Comparison of ENCODE assay signal across 1 cellular context in the genomic region with DNA sequence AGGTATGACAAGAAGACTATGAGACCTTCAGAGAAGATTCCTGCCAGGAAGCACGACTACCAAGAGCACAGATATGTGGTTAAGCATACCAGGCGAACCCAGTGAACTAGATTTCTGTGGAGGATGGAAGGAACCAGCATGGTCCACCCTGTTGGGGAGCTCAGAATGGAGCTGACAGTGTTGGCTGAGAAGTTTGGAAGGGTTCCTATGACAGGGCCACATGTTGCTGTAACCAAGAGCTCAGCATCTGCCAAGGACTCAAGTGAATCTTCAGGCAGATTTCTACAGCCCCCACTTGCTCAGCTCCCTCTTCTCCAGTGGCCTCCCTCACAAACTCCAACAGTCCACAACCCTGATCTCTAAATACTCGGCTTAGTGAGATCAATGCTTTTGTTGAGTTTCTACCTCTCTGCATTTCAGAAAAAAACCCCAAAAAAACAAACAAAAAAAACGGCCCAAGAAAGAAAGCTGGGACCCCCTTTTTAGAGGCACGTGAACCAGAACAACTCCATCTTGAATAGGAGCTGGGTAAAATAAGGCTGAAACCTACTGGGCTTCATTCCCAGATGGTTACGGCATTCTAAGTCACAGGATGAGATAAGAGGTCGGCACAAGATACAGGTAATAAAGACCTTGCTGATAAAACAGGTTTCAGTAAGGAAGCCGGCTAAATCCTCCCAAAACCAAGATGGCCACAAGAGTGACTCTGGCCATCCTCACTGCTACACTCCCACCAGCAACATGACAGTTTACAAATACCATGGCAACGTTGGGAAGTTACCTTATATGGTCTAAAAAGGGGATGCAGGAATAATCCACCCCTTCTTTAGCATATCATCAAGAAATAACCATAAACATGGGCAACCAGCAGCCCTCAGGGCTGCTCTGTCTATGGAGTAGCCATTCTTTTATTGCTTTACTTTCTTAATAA.
TF ChIP-seq lines count a peak whose summit lies in the region.

No MANE protein-coding gene starts in this region.

TF ChIP-seq in K562, 482 proteins besides CTCF, POLR2A, EP300 and RAD21 (continued from another document and continues in another):
- TF ChIP-seq AFF4 (CRISPR knock-in tag; IDR thresholded peaks at IDR 0.05) (no peak), SRSF9 (IDR thresholded peaks at IDR 0.05; ENCODE audit: borderline replicate concordance, low read depth, low read length) (no peak), ZNF174 (CRISPR knock-in tag; IDR thresholded peaks at IDR 0.05) (no peak), TOE1 (IDR thresholded peaks at IDR 0.05; ENCODE audit: borderline replicate concordance) (no peak), TOE1 (CRISPR knock-in tag; IDR thresholded peaks at IDR 0.05; ENCODE audit: borderline replicate concordance, low read depth) (no peak), PRMT5 (CRISPR knock-in tag; IDR thresholded peaks at IDR 0.05) (no peak), PYGO2 (tag; IDR thresholded peaks at IDR 0.05) (peak; percentile 95), NR2F6 (CRISPR knock-in tag; IDR thresholded peaks at IDR 0.05) (no peak), SNIP1 (IDR thresholded peaks at IDR 0.05; ENCODE audit: low read depth) (no peak), BACH1 (tag; IDR thresholded peaks at IDR 0.05) (peak; percentile 94), ELF1 (tag; IDR thresholded peaks at IDR 0.05) (no peak), PHB2 (IDR thresholded peaks at IDR 0.05; ENCODE audit: low read depth) (no peak), SRSF7 (optimal IDR thresholded peaks at IDR 0.05; ENCODE audit: low read depth, low read length) (no peak), FOXJ3 (CRISPR knock-in tag; IDR thresholded peaks at IDR 0.05) (no peak), ZC3H4 (CRISPR knock-in tag; IDR thresholded peaks at IDR 0.05; ENCODE audit: borderline replicate concordance) (no peak), CEBPG (CRISPR knock-in tag; IDR thresholded peaks at IDR 0.05) (no peak), CEBPG (tag; conservative IDR thresholded peaks at IDR 0.05 in 1 of 2, IDR thresholded peaks at IDR 0.05 in 1 of 2) (no peak; a peak in 1 of 4 replicates), PKNOX1 (IDR thresholded peaks at IDR 0.05) (no peak)
- TF ChIP-seq, protein P1, sequence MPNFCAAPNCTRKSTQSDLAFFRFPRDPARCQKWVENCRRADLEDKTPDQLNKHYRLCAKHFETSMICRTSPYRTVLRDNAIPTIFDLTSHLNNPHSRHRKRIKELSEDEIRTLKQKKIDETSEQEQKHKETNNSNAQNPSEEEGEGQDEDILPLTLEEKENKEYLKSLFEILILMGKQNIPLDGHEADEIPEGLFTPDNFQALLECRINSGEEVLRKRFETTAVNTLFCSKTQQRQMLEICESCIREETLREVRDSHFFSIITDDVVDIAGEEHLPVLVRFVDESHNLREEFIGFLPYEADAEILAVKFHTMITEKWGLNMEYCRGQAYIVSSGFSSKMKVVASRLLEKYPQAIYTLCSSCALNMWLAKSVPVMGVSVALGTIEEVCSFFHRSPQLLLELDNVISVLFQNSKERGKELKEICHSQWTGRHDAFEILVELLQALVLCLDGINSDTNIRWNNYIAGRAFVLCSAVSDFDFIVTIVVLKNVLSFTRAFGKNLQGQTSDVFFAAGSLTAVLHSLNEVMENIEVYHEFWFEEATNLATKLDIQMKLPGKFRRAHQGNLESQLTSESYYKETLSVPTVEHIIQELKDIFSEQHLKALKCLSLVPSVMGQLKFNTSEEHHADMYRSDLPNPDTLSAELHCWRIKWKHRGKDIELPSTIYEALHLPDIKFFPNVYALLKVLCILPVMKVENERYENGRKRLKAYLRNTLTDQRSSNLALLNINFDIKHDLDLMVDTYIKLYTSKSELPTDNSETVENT (CRISPR knock-in tag; IDR thresholded peaks at IDR 0.05) = no peak
- TF ChIP-seq, protein P2, sequence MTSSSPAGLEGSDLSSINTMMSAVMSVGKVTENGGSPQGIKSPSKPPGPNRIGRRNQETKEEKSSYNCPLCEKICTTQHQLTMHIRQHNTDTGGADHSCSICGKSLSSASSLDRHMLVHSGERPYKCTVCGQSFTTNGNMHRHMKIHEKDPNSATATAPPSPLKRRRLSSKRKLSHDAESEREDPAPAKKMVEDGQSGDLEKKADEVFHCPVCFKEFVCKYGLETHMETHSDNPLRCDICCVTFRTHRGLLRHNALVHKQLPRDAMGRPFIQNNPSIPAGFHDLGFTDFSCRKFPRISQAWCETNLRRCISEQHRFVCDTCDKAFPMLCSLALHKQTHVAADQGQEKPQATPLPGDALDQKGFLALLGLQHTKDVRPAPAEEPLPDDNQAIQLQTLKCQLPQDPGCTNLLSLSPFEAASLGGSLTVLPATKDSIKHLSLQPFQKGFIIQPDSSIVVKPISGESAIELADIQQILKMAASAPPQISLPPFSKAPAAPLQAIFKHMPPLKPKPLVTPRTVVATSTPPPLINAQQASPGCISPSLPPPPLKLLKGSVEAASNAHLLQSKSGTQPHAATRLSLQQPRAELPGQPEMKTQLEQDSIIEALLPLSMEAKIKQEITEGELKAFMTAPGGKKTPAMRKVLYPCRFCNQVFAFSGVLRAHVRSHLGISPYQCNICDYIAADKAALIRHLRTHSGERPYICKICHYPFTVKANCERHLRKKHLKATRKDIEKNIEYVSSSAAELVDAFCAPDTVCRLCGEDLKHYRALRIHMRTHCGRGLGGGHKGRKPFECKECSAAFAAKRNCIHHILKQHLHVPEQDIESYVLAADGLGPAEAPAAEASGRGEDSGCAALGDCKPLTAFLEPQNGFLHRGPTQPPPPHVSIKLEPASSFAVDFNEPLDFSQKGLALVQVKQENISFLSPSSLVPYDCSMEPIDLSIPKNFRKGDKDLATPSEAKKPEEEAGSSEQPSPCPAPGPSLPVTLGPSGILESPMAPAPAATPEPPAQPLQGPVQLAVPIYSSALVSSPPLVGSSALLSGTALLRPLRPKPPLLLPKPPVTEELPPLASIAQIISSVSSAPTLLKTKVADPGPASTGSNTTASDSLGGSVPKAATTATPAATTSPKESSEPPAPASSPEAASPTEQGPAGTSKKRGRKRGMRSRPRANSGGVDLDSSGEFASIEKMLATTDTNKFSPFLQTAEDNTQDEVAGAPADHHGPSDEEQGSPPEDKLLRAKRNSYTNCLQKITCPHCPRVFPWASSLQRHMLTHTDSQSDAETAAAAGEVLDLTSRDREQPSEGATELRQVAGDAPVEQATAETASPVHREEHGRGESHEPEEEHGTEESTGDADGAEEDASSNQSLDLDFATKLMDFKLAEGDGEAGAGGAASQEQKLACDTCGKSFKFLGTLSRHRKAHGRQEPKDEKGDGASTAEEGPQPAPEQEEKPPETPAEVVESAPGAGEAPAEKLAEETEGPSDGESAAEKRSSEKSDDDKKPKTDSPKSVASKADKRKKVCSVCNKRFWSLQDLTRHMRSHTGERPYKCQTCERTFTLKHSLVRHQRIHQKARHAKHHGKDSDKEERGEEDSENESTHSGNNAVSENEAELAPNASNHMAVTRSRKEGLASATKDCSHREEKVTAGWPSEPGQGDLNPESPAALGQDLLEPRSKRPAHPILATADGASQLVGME (CRISPR knock-in tag; IDR thresholded peaks at IDR 0.05) = 0 out of 2 replicates have a peak, but pooled peaks have one; percentile 52
- TF ChIP-seq, protein P3, sequence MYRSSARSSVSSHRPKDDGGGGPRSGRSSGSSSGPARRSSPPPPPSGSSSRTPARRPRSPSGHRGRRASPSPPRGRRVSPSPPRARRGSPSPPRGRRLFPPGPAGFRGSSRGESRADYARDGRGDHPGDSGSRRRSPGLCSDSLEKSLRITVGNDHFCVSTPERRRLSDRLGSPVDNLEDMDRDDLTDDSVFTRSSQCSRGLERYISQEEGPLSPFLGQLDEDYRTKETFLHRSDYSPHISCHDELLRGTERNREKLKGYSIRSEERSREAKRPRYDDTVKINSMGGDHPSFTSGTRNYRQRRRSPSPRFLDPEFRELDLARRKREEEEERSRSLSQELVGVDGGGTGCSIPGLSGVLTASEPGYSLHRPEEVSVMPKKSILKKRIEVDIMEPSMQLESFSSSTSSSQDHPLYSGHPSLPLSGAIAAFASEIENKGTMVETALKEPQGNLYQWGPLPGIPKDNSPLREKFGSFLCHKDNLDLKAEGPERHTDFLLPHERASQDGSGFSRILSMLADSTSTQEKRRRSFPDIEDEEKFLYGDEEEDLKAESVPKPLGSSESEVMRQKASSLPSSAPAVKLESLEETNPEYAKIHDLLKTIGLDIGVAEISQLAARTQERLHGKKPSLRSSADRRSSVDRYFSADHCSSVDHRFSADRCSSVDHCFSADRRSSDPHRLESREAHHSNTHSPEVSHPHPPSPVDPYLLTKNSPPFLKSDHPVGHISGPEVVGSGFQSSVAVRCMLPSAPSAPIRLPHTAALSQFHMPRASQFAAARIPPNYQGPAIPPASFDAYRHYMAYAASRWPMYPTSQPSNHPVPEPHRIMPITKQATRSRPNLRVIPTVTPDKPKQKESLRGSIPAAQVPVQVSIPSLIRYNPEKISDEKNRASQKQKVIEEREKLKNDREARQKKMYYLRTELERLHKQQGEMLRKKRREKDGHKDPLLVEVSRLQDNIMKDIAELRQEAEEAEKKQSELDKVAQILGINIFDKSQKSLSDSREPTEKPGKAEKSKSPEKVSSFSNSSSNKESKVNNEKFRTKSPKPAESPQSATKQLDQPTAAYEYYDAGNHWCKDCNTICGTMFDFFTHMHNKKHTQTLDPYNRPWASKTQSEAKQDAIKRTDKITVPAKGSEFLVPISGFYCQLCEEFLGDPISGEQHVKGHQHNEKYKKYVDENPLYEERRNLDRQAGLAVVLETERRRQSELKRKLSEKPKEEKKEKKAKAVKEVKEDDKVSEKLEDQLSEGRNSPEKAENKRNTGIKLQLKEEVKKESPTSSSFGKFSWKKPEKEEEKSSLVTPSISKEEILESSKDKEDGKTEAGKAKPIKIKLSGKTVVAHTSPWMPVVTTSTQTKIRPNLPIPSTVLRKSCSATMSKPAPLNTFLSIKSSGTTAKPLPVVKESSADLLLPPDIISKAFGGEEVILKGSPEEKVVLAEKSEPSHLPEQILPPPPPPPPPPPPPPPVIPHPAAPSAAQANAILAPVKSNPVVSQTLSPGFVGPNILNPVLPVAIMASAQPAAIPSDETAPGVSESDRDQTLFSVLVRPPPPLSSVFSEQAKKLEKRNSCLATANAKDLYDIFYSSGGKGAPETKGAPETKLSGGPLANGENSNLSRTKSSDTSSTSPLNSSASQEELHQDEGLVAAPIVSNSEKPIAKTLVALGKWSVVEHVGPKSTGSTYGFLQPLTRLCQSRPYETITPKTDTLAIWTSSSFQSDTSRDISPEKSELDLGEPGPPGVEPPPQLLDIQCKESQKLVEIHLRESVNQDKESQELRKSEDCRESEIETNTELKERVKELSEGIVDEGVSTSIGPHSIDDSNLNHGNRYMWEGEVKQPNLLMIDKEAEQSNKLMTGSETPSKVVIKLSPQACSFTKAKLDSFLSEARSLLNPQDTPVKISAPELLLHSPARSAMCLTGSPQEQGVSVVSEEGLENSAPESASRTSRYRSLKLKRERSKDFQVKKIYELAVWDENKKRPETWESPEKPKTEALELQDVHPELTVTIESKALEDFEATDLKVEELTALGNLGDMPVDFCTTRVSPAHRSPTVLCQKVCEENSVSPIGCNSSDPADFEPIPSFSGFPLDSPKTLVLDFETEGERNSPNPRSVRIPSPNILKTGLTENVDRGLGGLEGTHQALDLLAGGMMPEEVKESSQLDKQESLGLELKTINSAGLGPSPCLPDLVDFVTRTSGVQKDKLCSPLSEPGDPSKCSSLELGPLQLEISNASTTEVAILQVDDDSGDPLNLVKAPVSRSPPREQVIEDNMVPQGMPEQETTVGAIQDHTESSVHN (IDR thresholded peaks at IDR 0.05; ENCODE audit: borderline replicate concordance in 1 of 2, low read depth in 1 of 2) = no peak
